Comparison of ENCODE assay signal across 7 cellular contexts in genomic region chr10:14382022-14382421, GRCh38. TPM values are rescaled to one million over a fixed set of nuclear protein-coding genes. Genes with fewer than 3 reads are reported as not detected.
DNase-seq lines count a peak whose midpoint lies in the region; ATAC-seq and TF ChIP-seq lines count a peak whose summit lies in the region.

No MANE protein-coding gene starts in this region.

- H3K4me3 ChIP-seq in MM.1S (ENCODE audit: low read length) = no peak overlapping the region

- DNase-seq in MM.1S (peak; percentile 72), brain pericyte (ENCODE audit: low read depth, low spot score) (peak; percentile 63), AG20443 (ENCODE audit: low spot score) (no peak), NCI-H1694 treated with DMSO at 0.1 percent for 48 hours (lab: John Stamatoyannopoulos, UW) (no peak), G401 (ENCODE audit: low spot score) (no peak)
- DNase-seq in stimulated activated CD8-positive, alpha-beta memory T cell treated with anti-CD3 and anti-CD28 coated beads, Interleukin-4, amount 100 ng/mL, for 48 hours = peak; percentile 45

- no peak overlapping the region for H2AFZ ChIP-seq in MM.1S (ENCODE audit: low read length)

- in situ Hi-C loops in G401 (cut with HindIII; ENCODE audit: low sequenced_read_pairs) = no loop called here

- no peaks in the 10 kb centered on the region for H3K36me3 ChIP-seq in MM.1S (replicated peaks; ENCODE audit: insufficient read depth, low read length)

- peak overlapping the region; percentile 51; the same call in 1 of the 2 replicates for H3K4me2 ChIP-seq in MM.1S (ENCODE audit: low read depth, low read length)

- peaks cover 46% of the 10 kb centered on the region for H3K4me1 ChIP-seq in MM.1S (ENCODE audit: low read length)

- no peaks in the 10 kb centered on the region for H3K9me3 ChIP-seq in MM.1S (replicated peaks; ENCODE audit: insufficient read depth, low read length)

- no peak for TF ChIP-seq CTCF in MM.1S (IDR thresholded peaks at IDR 0.05; ENCODE audit: low read length)

- H3F3A ChIP-seq in MM.1S (ENCODE audit: insufficient read depth, low read length) = peaks cover 13% of the 10 kb centered on the region; the same call in 1 of the 2 replicates

- no peaks in the 10 kb centered on the region for H3K9me2 ChIP-seq in MM.1S (replicated peaks; ENCODE audit: insufficient read depth, low read length)

- peak; percentile 80 for ATAC-seq in GM21447 (IDR thresholded peaks at IDR 0.05; ENCODE audit: unreplicated experiment)

- no peaks in the 10 kb centered on the region for H3K27me3 ChIP-seq in MM.1S (replicated peaks; ENCODE audit: insufficient read depth, low read length)

- H3K79me2 ChIP-seq in MM.1S (ENCODE audit: low read length) = no peaks in the 10 kb centered on the region

- H3K9ac ChIP-seq in MM.1S (ENCODE audit: low read length) = no peak overlapping the region

- H3K27ac ChIP-seq in MM.1S (ENCODE audit: low read length) = peak overlapping the region; percentile 26; the same call in 1 of the 2 replicates

- no peaks in the 10 kb centered on the region for H4K20me1 ChIP-seq in MM.1S (ENCODE audit: insufficient read depth, low read length)

RNA-seq across cellular contexts. Expression of gene FRMD4A, which starts 51.3 kb away (rescaled TPM):
- total RNA-seq in G401 (2014; rRNA removed; shearing (Covaris generic)) = 21.1 and 63.4 TPM in 2 replicates

Comparison
In these comparisons a context has a peak if more than half of its experiments do, and no peak if none do; other contexts are left out.
1. DNase-seq: peak in MM.1S (single experiment), brain pericyte (single experiment) and stimulated activated CD8-positive, alpha-beta memory T cell treated with anti-CD3 and anti-CD28 coated beads, Interleukin-4, amount 100 ng/mL, for 48 hours (single experiment); none in AG20443 (single experiment), NCI-H1694 treated with DMSO at 0.1 percent for 48 hours (single experiment) and G401 (single experiment).